ENCODE assay signal across 26 cellular contexts in genomic region chr5:148306446-148306845, GRCh38. TPM values are rescaled to one million over a fixed set of nuclear protein-coding genes. Genes with fewer than 3 reads are reported as not detected.
DNase-seq lines count a peak whose midpoint lies in the region; ATAC-seq, FAIRE-seq and TF ChIP-seq lines count a peak whose summit lies in the region.
"Had no signal": no experiment of that assay in that cellular context is flagged by ENCODE, and none has a peak within 500 bp of the region (broad histone marks: within the 10 kb centered on the region; RNA-seq: fewer than 3 reads in every experiment).

No MANE protein-coding gene starts in this region.

- DNase-seq in HFF-Myc (ENCODE audit: extremely low read depth, low read depth) (no peak), bronchial epithelial cell (ENCODE audit: low read depth) (no peak), NCI-H526 (lab: John Stamatoyannopoulos, UW) (no peak)
- no peak for DNase-seq in activated CD4-positive, alpha-beta T cell treated with anti-CD3 and anti-CD28 coated beads, Interleukin-2, amount 50 U/mL, for 1 hour
- DNase-seq: ACHN, AML-193, COR-L47, GF-D8, GM23248, IMR-90, MM.1S, NCI-H1092, NCI-H1436 treated with DMSO at 0.1 percent for 48 hours, NCI-H2029, NCI-H2171 treated with DMSO at 0.1 percent for 48 hours, NCI-H446, NCI-H69, SIG-M5, T-helper 1 cell had no signal

- no peak for ATAC-seq in HG02938 (IDR thresholded peaks at IDR 0.05; ENCODE audit: unreplicated experiment)
- no peak for ATAC-seq in HG03097 (IDR thresholded peaks at IDR 0.05; ENCODE audit: low FRiP score, unreplicated experiment)

- TF ChIP-seq CTCF in HFF-Myc (IDR thresholded peaks at IDR 0.05; ENCODE audit: low read depth, low read length, missing control alignments) (peak; percentile 2), OCI-LY1 (IDR thresholded peaks at IDR 0.05; ENCODE audit: low read length) (0 out of 2 replicates have a peak, but pooled peaks have one; percentile 8), bronchial epithelial cell (IDR thresholded peaks at IDR 0.05; ENCODE audit: insufficient read depth, low read length, severe bottlenecking) (peak; percentile 3)

- no peak overlapping the region for H2AFZ ChIP-seq in OCI-LY1 (ENCODE audit: low read length)
- H2AFZ ChIP-seq: GM23248 had no signal

- H3K9me2 ChIP-seq in OCI-LY1 (ENCODE audit: low read depth, low read length): no peaks in the 10 kb centered on the region

- H3K27ac ChIP-seq in OCI-LY1 (ENCODE audit: low read depth, low read length, poor library complexity, severe bottlenecking): no peak overlapping the region
- H3K27ac ChIP-seq: GM23248, HL-60 had no signal

- H3K79me2 ChIP-seq in OCI-LY1 (ENCODE audit: insufficient read depth, low read length): no peaks in the 10 kb centered on the region

- no peaks in the 10 kb centered on the region for H3K27me3 ChIP-seq in OCI-LY1 (ENCODE audit: insufficient read depth, low read length)
- H3K27me3 ChIP-seq in bronchial epithelial cell (ENCODE audit: control insufficient read depth, insufficient read depth, low read length): no peaks in the 10 kb centered on the region

- H3K4me3 ChIP-seq in HFF-Myc (replicated peaks; ENCODE audit: low read depth, low read length): no peak overlapping the region
- no peak overlapping the region for H3K4me3 ChIP-seq in OCI-LY1 (ENCODE audit: low read depth, low read length, poor library complexity, severe bottlenecking)
- H3K4me3 ChIP-seq in bronchial epithelial cell (ENCODE audit: low read depth, low read length): no peak overlapping the region
- H3K4me3 ChIP-seq: GM23248 had no signal

- H4K20me1 ChIP-seq in OCI-LY1 (ENCODE audit: insufficient read depth, low read length): no peaks in the 10 kb centered on the region

- FAIRE-seq in bronchial epithelial cell (lab: Jason Lieb, UNC): no peak
- FAIRE-seq: HTR-8/SVneo had no signal

- no peaks in the 10 kb centered on the region for H3K36me3 ChIP-seq in OCI-LY1 (ENCODE audit: insufficient read depth, low read length)
- H3K36me3 ChIP-seq in bronchial epithelial cell (ENCODE audit: control insufficient read depth, insufficient read depth, low read length): no peaks in the 10 kb centered on the region

- H3K4me2 ChIP-seq in OCI-LY1 (ENCODE audit: low read length): no peak overlapping the region

- no peaks in the 10 kb centered on the region for H3K4me1 ChIP-seq in OCI-LY1 (ENCODE audit: insufficient read depth, low read length, severe bottlenecking)

- H3K9ac ChIP-seq in OCI-LY1 (ENCODE audit: low read length): no peak overlapping the region
- H3K9ac ChIP-seq: GM23248 had no signal

- H3F3A ChIP-seq in OCI-LY1 (ENCODE audit: insufficient read depth, low read length): no peaks in the 10 kb centered on the region

- H3K9me3 ChIP-seq in OCI-LY1 (ENCODE audit: low read length): no peaks in the 10 kb centered on the region

RNA-seq across cellular contexts. Expression of gene SPINK7, which starts 5.8 kb away (rescaled TPM):
- total RNA-seq in bronchial epithelial cell: 13.7 and 23.4 TPM in 2 replicates
- total RNA-seq: GM23248, IMR-90, OCI-LY7, RPMI7951 had no signal

RNA-seq across cellular contexts. Expression of gene SPINK9, which starts 28.9 kb away (rescaled TPM):
- total RNA-seq in bronchial epithelial cell: not detected in 2 replicates
- total RNA-seq: GM23248, IMR-90, OCI-LY7, RPMI7951 had no signal

RNA-seq across cellular contexts. Expression of gene SPINK13, which starts 37.9 kb away (rescaled TPM):
- not detected in 2 replicates for total RNA-seq in bronchial epithelial cell
- total RNA-seq: GM23248, IMR-90, OCI-LY7, RPMI7951 had no signal
